Comparison of ENCODE assay signal across 21 cellular contexts in genomic region chr15:27550635-27551034, GRCh38.
"Had no signal": no experiment of that assay in that cellular context is flagged by ENCODE, and none has a peak within 500 bp of the region (broad histone marks: within the 10 kb centered on the region; RNA-seq: fewer than 3 reads in every experiment).

No MANE protein-coding gene starts in this region.

- DNase-seq: islet precursor cell; left cardiac atrium; left lung; lower lobe of right lung; mammary epithelial cell; mesenchymal stem cell; naive thymus-derived CD8-positive, alpha-beta T cell; occipital lobe; right lobe of liver; stimulated activated CD4-positive, alpha-beta T cell treated with anti-CD3 and anti-CD28 coated beads, Interleukin-1b, Interleukin-23, amount 100 ng/mL, for 48 hours; stimulated activated CD4-positive, alpha-beta T cell treated with anti-CD3 and anti-CD28 coated beads, Interleukin-2, amount 100 ng/mL, for 48 hours; stimulated activated CD4-positive, alpha-beta T cell treated with anti-CD3 and anti-CD28 coated beads, Interleukin-4, amount 100 ng/mL, for 4 hours; stimulated activated CD8-positive, alpha-beta memory T cell treated with anti-CD3 and anti-CD28 coated beads, Interleukin-4, amount 100 ng/mL, for 48 hours; stimulated activated naive CD4-positive, alpha-beta T cell treated with Interleukin-2 at 50 U/mL for 16 hours; stimulated activated naive CD8-positive, alpha-beta T cell treated with anti-CD3 and anti-CD28 coated beads, Interleukin-15, amount 100 ng/mL, for 72 hours; substantia nigra; uterus had no signal

- H3K27ac ChIP-seq: left lung, lower lobe of right lung, neutrophil, parathyroid adenoma, right atrium auricular region, right lobe of liver, tibial nerve, uterus had no signal
